ENCODE assay signal across 17 cellular contexts in the genomic region with DNA sequence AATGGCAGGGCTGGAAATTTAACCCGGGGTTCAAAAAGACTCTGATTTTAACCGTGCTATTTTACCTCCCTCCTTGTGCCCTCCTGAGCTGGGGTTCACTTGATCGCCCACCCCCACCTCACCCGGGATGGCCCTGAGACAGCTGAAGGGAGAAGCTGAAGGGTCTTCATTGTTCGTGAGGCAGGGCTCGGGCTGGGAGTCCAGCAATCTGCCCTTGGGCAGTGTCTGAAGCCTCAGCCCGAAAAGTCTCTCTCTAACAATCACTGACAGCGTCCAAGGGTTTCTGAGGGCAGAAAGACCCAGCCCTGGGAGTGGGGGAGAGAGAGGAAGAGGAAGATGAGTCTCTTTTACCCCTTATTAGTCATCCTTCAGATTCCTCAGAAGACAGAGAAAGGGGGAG. TPM values are rescaled to one million over a fixed set of nuclear protein-coding genes. Genes with fewer than 3 reads are reported as not detected.
DNase-seq lines count a peak whose midpoint lies in the region; TF ChIP-seq lines count a peak whose summit lies in the region.
"Had no signal": no experiment of that assay in that cellular context is flagged by ENCODE, and none has a peak within 500 bp of the region (broad histone marks: within the 10 kb centered on the region; RNA-seq: fewer than 3 reads in every experiment).

No MANE protein-coding gene starts in this region.

- intact Hi-C loops in cardiac septum (cut with DNase I): no loop called here

- no peak for TF ChIP-seq CTCF in GM20000 (IDR thresholded peaks at IDR 0.05; ENCODE audit: extremely low read depth, missing control alignments)

- peak overlapping the region; percentile 8; the same call in 1 of the 2 replicates for H3K4me3 ChIP-seq in SJCRH30
- H3K4me3 ChIP-seq: GM23338 had no signal

- H3K4me1 ChIP-seq in SJCRH30: peaks cover 5% of the 10 kb centered on the region; the same call in 1 of the 2 replicates
- H3K4me1 ChIP-seq: Caco-2 had no signal

- no peaks in the 10 kb centered on the region for H3K27me3 ChIP-seq in SJCRH30
- H3K27me3 ChIP-seq: BE2C had no signal

- peak; percentile 61 for DNase-seq in ELF-1 (ENCODE audit: low read depth, low spot score)
- peak; percentile 62 to 75 for DNase-seq in SJCRH30
- peak; percentile 7 for DNase-seq in left kidney (ENCODE audit: low read depth, low spot score)
- DNase-seq in retina: peak; percentile 37
- no peak for DNase-seq in GM20000 (ENCODE audit: low spot score)
- DNase-seq in cardiac septum (ENCODE audit: low spot score): no peak
- no peak for DNase-seq in DMS53 treated with DMSO at 0.1 percent for 48 hours (lab: John Stamatoyannopoulos, UW; ENCODE audit: unreplicated experiment)
- DNase-seq: ACHN; BE2C; C1 segment of cervical spinal cord; Caco-2; CD4-positive, alpha-beta T cell; DMS79 treated with DMSO at 0.1 percent for 48 hours; HCEC 1CT had no signal

- H3K27ac ChIP-seq in SJCRH30: peak overlapping the region; percentile 37; the same call in 1 of the 2 replicates

- H3K36me3 ChIP-seq in SJCRH30: no peaks in the 10 kb centered on the region
- H3K36me3 ChIP-seq: BE2C had no signal

- no peaks in the 10 kb centered on the region for H3K9me3 ChIP-seq in SJCRH30 (replicated peaks)
- H3K9me3 ChIP-seq: BE2C, Caco-2 had no signal

RNA-seq across cellular contexts. Expression of a gene that starts 39.4 kb away (rescaled TPM):
- not detected in 2 replicates for total RNA-seq in SJCRH30 (2014; rRNA removed; shearing (Covaris generic))
- not detected for total RNA-seq in cardiac septum
- total RNA-seq: Caco-2; CD4-positive, alpha-beta T cell; G401; GM23338; HT-29 had no signal

Comparison
In these comparisons a context has a peak if more than half of its experiments do, and no peak if none do; other contexts are left out.
1. DNase-seq: peak in ELF-1 (single experiment), SJCRH30 (2 of 2), left kidney (single experiment) and retina (single experiment); none in GM20000 (single experiment), cardiac septum (single experiment) and DMS53 treated with DMSO at 0.1 percent for 48 hours (single experiment).